ENCODE assay signal across 8 cellular contexts in the genomic region with DNA sequence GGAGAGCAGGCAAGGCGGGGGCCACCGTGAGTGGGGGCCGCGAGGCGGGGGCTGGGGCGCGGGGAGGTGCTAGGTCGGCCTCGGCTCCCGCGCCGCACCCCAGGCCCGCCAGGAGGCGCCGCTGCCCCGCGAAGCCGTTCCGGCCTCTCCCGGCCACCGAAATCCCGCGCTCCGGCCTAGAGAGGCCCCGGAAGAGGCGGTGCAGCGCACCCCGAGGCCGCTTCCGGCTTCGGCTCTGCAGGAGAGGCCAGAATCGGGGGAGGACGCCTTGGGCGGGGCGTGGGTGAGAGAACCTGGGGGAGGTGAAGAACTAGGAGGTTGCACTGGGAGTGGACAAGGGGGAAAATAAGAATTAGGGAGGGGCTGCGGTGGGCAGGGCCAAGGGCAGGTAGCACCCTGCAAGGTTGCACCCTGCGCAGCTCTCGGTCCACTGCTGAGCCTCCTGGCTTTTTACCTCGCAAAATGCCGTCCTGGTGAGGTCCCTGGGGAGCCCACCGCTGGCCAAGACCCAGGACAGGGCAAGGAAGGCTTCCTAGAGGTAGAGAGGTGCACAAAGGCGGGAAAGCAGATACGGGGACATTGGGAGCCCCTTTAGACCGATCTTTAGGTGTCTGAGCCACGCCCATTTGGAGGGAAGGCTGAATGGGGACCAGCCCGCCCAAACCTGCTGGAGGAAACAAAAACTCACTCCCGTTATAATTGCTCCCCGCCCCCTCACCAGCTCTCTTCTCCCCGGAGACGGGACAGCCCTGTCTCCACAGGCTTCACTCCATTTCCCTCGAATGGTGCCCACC. TPM values are rescaled to one million over a fixed set of nuclear protein-coding genes. Genes with fewer than 3 reads are reported as not detected.
DNase-seq lines count a peak whose midpoint lies in the region; ATAC-seq and TF ChIP-seq lines count a peak whose summit lies in the region.

No MANE protein-coding gene starts in this region.

- ATAC-seq in HG02678 (IDR thresholded peaks at IDR 0.05; ENCODE audit: unreplicated experiment) = peak; percentile 85
- peak; percentile 90 for ATAC-seq in activated naive CD8-positive, alpha-beta T cell treated with anti-CD3 and anti-CD28 coated beads, Interleukin-2, amount 10 ng/mL, durations not matched to agents 7 days and 5 days (ENCODE audit: low read depth)
- ATAC-seq in heart left ventricle = peak; percentile 87 to 94 (median 92)
- ATAC-seq in upper lobe of right lung = peak; percentile 93

- peaks cover 11% of the 10 kb centered on the region for H3K27me3 Mint-ChIP-seq in activated naive CD8-positive, alpha-beta T cell treated with anti-CD3 and anti-CD28 coated beads, Interleukin-2, amount 10 ng/mL, durations not matched to agents 7 days and 5 days

- H3K27ac ChIP-seq in heart left ventricle (peak overlapping the region in 11 of 12 donors; percentile 65 to 87 (median 76)), upper lobe of right lung (peak overlapping the region; percentile 84)

- H3K4me3 ChIP-seq in heart left ventricle (peak overlapping the region; percentile 49 to 91 (median 69)), upper lobe of right lung (peak overlapping the region; percentile 77)

- H3K27me3 ChIP-seq in heart left ventricle = no peaks in the 10 kb centered on the region
- H3K27me3 ChIP-seq in upper lobe of right lung = no peaks in the 10 kb centered on the region

- no peaks in the 10 kb centered on the region for H3K9me3 Mint-ChIP-seq in activated naive CD8-positive, alpha-beta T cell treated with anti-CD3 and anti-CD28 coated beads, Interleukin-2, amount 10 ng/mL, durations not matched to agents 7 days and 5 days

- peak in 1 of 2 donors; percentile 45 for TF ChIP-seq POLR2A in heart left ventricle (IDR thresholded peaks at IDR 0.05)

- H3K4me1 Mint-ChIP-seq in activated naive CD8-positive, alpha-beta T cell treated with anti-CD3 and anti-CD28 coated beads, Interleukin-2, amount 10 ng/mL, durations not matched to agents 7 days and 5 days = peaks cover 17% of the 10 kb centered on the region

- WGBS in heart left ventricle, 4 donors = 1 to 2% (median 2%) methylated on average over 29 to 51 of the region's 51 CpGs

- H3K27ac Mint-ChIP-seq in activated naive CD8-positive, alpha-beta T cell treated with anti-CD3 and anti-CD28 coated beads, Interleukin-2, amount 10 ng/mL, durations not matched to agents 7 days and 5 days = peak overlapping the region; percentile 94

- H3K36me3 ChIP-seq in heart left ventricle (no peaks in the 10 kb centered on the region), upper lobe of right lung (no peaks in the 10 kb centered on the region)

- H3K4me1 ChIP-seq in heart left ventricle (peaks cover 4 to 54% (median 17%) of the 10 kb centered on the region in 12 donors), upper lobe of right lung (peaks cover 20% of the 10 kb centered on the region)

- DNase-seq in NCI-H128 (lab: John Stamatoyannopoulos, UW; ENCODE audit: unreplicated experiment) (peak; percentile 90), SKM-1 treated with dmso at 0.1 percent for 144 hours (lab: John Stamatoyannopoulos, UW; ENCODE audit: unreplicated experiment) (peak; percentile 88), heart left ventricle (peak; percentile 91 to 97 (median 93)), posterior vena cava (ENCODE audit: low spot score) (peak; percentile 97), upper lobe of right lung (peak; percentile 98)
- DNase-seq in activated naive CD8-positive, alpha-beta T cell treated with anti-CD3 and anti-CD28 coated beads, Interleukin-2, amount 10 ng/mL, durations not matched to agents 7 days and 5 days = peak; percentile 97

- POLR2A ChIA-PET in activated naive CD8-positive, alpha-beta T cell treated with anti-CD3 and anti-CD28 coated beads, Interleukin-2, amount 10 ng/mL, durations not matched to agents 7 days and 5 days (lab: Charles Lee) = interaction anchor here (0.5 to 5.9 kb wide), 14 partner anchors 9 to 342 kb away, joined by 3 to 47 read pairs (median 8); partner anchors contain the start of genes GNAI2, HEMK1, HYAL3 and IFRD2

- H3K36me3 Mint-ChIP-seq in activated naive CD8-positive, alpha-beta T cell treated with anti-CD3 and anti-CD28 coated beads, Interleukin-2, amount 10 ng/mL, durations not matched to agents 7 days and 5 days = no peaks in the 10 kb centered on the region

- peak; percentile 74 for TF ChIP-seq CTCF in GM12873 (IDR thresholded peaks at IDR 0.05; ENCODE audit: insufficient read depth, low read depth, low read length, missing control alignments)
- TF ChIP-seq CTCF in heart left ventricle (IDR thresholded peaks at IDR 0.05) = peak; percentile 72 to 98 (median 94)
- peak; percentile 88 for TF ChIP-seq CTCF in upper lobe of right lung (IDR thresholded peaks at IDR 0.05)

- intact Hi-C loops in heart left ventricle (cut with DNase I) = loop anchor here (1.0 to 5.0 kb wide), 8 partner anchors 19 to 97 kb away; no protein-coding TSS in a partner anchor
- intact Hi-C loops in posterior vena cava (cut with DNase I) = loop anchor here (2.0 to 5.0 kb wide), 3 partner anchors 19 to 45 kb away; no protein-coding TSS in a partner anchor
- intact Hi-C loops in upper lobe of right lung (cut with DNase I) = loop anchor here (5.0 kb wide), 2 partner anchors 35 to 45 kb away; partner anchors contain the start of gene GNAT1

- H3K4me3 Mint-ChIP-seq in activated naive CD8-positive, alpha-beta T cell treated with anti-CD3 and anti-CD28 coated beads, Interleukin-2, amount 10 ng/mL, durations not matched to agents 7 days and 5 days = peak overlapping the region; percentile 97

- H3K9me3 ChIP-seq in heart left ventricle = no peaks in the 10 kb centered on the region
- H3K9me3 ChIP-seq in upper lobe of right lung = no peaks in the 10 kb centered on the region

RNA-seq across cellular contexts. Expression of gene GNAI2, which starts 8.4 kb away (rescaled TPM):
- 100 to 1,000 TPM; 435 to 448 TPM for total RNA-seq in activated naive CD8-positive, alpha-beta T cell treated with anti-CD3 and anti-CD28 coated beads, Interleukin-2, amount 10 ng/mL, durations not matched to agents 7 days and 5 days
- total RNA-seq in heart left ventricle (100 to 1,000 TPM; 106 to 365 (median 140) TPM), posterior vena cava (100 to 1,000 TPM; 261 to 265 TPM), upper lobe of right lung (321 TPM)
- polyA plus RNA-seq in heart left ventricle = 100 to 1,000 TPM in 1 of 2 donors, 10 to 100 TPM in 1; 93.2 to 180 TPM

RNA-seq across cellular contexts. Expression of gene SLC38A3, which starts 22.5 kb away (rescaled TPM):
- total RNA-seq in activated naive CD8-positive, alpha-beta T cell treated with anti-CD3 and anti-CD28 coated beads, Interleukin-2, amount 10 ng/mL, durations not matched to agents 7 days and 5 days = not detected
- total RNA-seq in heart left ventricle (10 to 100 TPM in 3 of 9 donors, 1 to 10 TPM in 6; 3.6 to 14.8 (median 8.4) TPM), posterior vena cava (under 1 TPM; 0.37 to 0.62 TPM), upper lobe of right lung (not detected)
- 1 to 10 TPM; 1.0 to 8.8 TPM for polyA plus RNA-seq in heart left ventricle

RNA-seq across cellular contexts. Expression of gene GNAT1, which starts 36.2 kb away (rescaled TPM):
- not detected for total RNA-seq in activated naive CD8-positive, alpha-beta T cell treated with anti-CD3 and anti-CD28 coated beads, Interleukin-2, amount 10 ng/mL, durations not matched to agents 7 days and 5 days
- under 1 TPM in 1 of 9 donors, not detected in 8; 0.40 TPM for total RNA-seq in heart left ventricle
- polyA plus RNA-seq in heart left ventricle = not detected
- not detected for total RNA-seq in posterior vena cava
- total RNA-seq in upper lobe of right lung = not detected

RNA-seq across cellular contexts. Expression of gene SEMA3B, which starts 41.4 kb away (rescaled TPM):
- total RNA-seq in activated naive CD8-positive, alpha-beta T cell treated with anti-CD3 and anti-CD28 coated beads, Interleukin-2, amount 10 ng/mL, durations not matched to agents 7 days and 5 days = 1 to 10 TPM in 1 of 2 experiments, under 1 TPM in 1; 0.36 to 1.0 TPM
- total RNA-seq in heart left ventricle (10 to 100 TPM; 12.9 to 60.1 (median 17.8) TPM), posterior vena cava (10 to 100 TPM; 18.6 to 39.7 TPM), upper lobe of right lung (120 TPM)
- 10 to 100 TPM; 21.1 to 37.5 TPM for polyA plus RNA-seq in heart left ventricle

RNA-seq across cellular contexts. Expression of gene LSMEM2, which starts 51.3 kb away (rescaled TPM):
- not detected for total RNA-seq in activated naive CD8-positive, alpha-beta T cell treated with anti-CD3 and anti-CD28 coated beads, Interleukin-2, amount 10 ng/mL, durations not matched to agents 7 days and 5 days
- total RNA-seq in heart left ventricle (10 to 100 TPM in 8 of 9 donors, 1 to 10 TPM in 1; 8.8 to 68.3 (median 31.5) TPM), posterior vena cava (under 1 TPM in 1 of 2 donors, not detected in 1; 0.37 TPM), upper lobe of right lung (not detected)
- 10 to 100 TPM in 1 of 2 donors, 1 to 10 TPM in 1; 1.3 to 29.7 TPM for polyA plus RNA-seq in heart left ventricle

Comparison
In these comparisons a context has a peak if more than half of its experiments do, and no peak if none do; other contexts are left out.
1. Peak in every context shown above with its lines: DNase-seq, ATAC-seq, H3K4me3 ChIP-seq and H3K27ac ChIP-seq.